Comparison of ENCODE assay signal across 1 cellular context in the genomic region with DNA sequence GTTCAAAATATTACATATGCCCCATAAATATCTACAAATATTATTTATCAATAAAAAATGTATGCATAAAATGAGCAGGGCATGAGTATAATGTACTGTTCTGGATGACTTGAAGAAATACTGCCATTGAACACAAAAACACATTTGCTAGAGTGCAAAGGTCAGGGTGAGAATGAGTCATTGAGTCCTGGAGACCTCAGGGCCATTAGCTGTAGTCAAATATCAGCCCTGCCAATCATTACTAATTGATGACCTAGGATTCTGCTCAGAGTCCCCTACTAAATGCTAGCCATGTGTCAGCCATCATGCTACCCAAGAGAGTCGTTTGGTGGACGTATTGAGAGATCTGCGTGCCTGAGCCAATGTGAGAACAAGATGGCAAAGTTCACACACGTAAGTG.
TF ChIP-seq lines count a peak whose summit lies in the region.

No MANE protein-coding gene starts in this region.

TF ChIP-seq in HepG2, 621 proteins besides CTCF, POLR2A, EP300 and RAD21 (continued from another document and continues in another):
- no peak for TF ChIP-seq ZNF652 (CRISPR knock-in tag; IDR thresholded peaks at IDR 0.05; ENCODE audit: borderline replicate concordance, low read depth)
- no peak for TF ChIP-seq ZNF7 (CRISPR knock-in tag; IDR thresholded peaks at IDR 0.05)
- TF ChIP-seq, protein P1, sequence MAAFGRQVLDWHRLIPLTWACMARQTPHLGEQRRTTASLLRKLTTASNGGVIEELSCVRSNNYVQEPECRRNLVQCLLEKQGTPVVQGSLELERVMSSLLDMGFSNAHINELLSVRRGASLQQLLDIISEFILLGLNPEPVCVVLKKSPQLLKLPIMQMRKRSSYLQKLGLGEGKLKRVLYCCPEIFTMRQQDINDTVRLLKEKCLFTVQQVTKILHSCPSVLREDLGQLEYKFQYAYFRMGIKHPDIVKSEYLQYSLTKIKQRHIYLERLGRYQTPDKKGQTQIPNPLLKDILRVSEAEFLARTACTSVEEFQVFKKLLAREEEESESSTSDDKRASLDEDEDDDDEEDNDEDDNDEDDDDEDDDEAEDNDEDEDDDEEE (CRISPR knock-in tag; IDR thresholded peaks at IDR 0.05): no peak
- TF ChIP-seq, protein P2, sequence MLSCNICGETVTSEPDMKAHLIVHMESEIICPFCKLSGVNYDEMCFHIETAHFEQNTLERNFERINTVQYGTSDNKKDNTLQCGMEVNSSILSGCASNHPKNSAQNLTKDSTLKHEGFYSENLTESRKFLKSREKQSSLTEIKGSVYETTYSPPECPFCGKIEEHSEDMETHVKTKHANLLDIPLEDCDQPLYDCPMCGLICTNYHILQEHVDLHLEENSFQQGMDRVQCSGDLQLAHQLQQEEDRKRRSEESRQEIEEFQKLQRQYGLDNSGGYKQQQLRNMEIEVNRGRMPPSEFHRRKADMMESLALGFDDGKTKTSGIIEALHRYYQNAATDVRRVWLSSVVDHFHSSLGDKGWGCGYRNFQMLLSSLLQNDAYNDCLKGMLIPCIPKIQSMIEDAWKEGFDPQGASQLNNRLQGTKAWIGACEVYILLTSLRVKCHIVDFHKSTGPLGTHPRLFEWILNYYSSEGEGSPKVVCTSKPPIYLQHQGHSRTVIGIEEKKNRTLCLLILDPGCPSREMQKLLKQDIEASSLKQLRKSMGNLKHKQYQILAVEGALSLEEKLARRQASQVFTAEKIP (CRISPR knock-in tag; IDR thresholded peaks at IDR 0.05; ENCODE audit: borderline replicate concordance): no peak
- TF ChIP-seq YY1 (IDR thresholded peaks at IDR 0.05; ENCODE audit: insufficient read depth, insufficient replicate concordance, low read depth, low read length): no peak
- no peak for TF ChIP-seq REPIN1 (CRISPR knock-in tag; IDR thresholded peaks at IDR 0.05; ENCODE audit: borderline replicate concordance, low read depth)
- TF ChIP-seq, protein P3, sequence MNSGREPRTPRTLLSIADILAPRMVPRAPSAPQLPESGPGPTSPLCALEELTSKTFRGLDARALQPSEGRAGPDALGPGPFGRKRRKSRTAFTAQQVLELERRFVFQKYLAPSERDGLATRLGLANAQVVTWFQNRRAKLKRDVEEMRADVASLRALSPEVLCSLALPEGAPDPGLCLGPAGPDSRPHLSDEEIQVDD (CRISPR knock-in tag; IDR thresholded peaks at IDR 0.05; ENCODE audit: borderline replicate concordance): no peak
- TF ChIP-seq, protein P4, sequence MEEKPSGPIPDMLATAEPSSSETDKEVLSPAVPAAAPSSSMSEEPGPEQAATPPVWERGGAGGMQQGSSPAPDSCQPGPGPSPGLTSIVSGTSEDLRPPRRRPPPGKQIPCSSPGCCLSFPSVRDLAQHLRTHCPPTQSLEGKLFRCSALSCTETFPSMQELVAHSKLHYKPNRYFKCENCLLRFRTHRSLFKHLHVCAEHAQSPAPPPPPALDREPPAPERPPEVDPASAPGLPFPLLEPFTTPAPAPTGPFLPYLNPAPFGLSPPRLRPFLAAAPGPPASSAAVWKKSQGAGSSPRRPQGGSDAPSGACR (CRISPR knock-in tag; IDR thresholded peaks at IDR 0.05): no peak
- no peak for TF ChIP-seq CAMTA2 (CRISPR knock-in tag; IDR thresholded peaks at IDR 0.05; ENCODE audit: borderline replicate concordance)
- TF ChIP-seq, protein P5, sequence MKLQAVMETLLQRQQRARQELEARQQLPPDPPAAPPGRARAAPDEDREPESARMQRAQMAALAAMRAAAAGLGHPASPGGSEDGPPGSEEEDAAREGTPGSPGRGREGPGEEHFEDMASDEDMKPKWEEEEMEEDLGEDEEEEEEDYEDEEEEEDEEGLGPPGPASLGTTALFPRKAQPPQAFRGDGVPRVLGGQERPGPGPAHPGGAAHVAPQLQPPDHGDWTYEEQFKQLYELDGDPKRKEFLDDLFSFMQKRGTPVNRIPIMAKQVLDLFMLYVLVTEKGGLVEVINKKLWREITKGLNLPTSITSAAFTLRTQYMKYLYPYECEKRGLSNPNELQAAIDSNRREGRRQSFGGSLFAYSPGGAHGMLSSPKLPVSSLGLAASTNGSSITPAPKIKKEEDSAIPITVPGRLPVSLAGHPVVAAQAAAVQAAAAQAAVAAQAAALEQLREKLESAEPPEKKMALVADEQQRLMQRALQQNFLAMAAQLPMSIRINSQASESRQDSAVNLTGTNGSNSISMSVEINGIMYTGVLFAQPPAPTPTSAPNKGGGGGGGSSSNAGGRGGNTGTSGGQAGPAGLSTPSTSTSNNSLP (IDR thresholded peaks at IDR 0.05; ENCODE audit: low read depth, low read length): peak; percentile 60
- no peak for TF ChIP-seq ZNF501 (CRISPR knock-in tag; IDR thresholded peaks at IDR 0.05)
- TF ChIP-seq, protein P6, sequence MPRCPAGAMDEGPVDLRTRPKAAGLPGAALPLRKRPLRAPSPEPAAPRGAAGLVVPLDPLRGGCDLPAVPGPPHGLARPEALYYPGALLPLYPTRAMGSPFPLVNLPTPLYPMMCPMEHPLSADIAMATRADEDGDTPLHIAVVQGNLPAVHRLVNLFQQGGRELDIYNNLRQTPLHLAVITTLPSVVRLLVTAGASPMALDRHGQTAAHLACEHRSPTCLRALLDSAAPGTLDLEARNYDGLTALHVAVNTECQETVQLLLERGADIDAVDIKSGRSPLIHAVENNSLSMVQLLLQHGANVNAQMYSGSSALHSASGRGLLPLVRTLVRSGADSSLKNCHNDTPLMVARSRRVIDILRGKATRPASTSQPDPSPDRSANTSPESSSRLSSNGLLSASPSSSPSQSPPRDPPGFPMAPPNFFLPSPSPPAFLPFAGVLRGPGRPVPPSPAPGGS (CRISPR knock-in tag; IDR thresholded peaks at IDR 0.05): no peak
- TF ChIP-seq SP4 (CRISPR knock-in tag; IDR thresholded peaks at IDR 0.05): no peak
- TF ChIP-seq, protein P7, sequence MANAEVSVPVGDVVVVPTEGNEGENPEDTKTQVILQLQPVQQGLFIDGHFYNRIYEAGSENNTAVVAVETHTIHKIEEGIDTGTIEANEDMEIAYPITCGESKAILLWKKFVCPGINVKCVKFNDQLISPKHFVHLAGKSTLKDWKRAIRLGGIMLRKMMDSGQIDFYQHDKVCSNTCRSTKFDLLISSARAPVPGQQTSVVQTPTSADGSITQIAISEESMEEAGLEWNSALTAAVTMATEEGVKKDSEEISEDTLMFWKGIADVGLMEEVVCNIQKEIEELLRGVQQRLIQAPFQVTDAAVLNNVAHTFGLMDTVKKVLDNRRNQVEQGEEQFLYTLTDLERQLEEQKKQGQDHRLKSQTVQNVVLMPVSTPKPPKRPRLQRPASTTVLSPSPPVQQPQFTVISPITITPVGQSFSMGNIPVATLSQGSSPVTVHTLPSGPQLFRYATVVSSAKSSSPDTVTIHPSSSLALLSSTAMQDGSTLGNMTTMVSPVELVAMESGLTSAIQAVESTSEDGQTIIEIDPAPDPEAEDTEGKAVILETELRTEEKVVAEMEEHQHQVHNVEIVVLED (CRISPR knock-in tag; IDR thresholded peaks at IDR 0.05; ENCODE audit: borderline replicate concordance): no peak
- TF ChIP-seq, protein P8, sequence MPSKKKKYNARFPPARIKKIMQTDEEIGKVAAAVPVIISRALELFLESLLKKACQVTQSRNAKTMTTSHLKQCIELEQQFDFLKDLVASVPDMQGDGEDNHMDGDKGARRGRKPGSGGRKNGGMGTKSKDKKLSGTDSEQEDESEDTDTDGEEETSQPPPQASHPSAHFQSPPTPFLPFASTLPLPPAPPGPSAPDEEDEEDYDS (CRISPR knock-in tag; IDR thresholded peaks at IDR 0.05): peak; percentile 12; the same call in 1 of the 2 replicates
- TF ChIP-seq ZMYM2 (CRISPR knock-in tag; IDR thresholded peaks at IDR 0.05): peak; percentile 58; the same call in 1 of the 2 replicates
- TF ChIP-seq, protein P9, sequence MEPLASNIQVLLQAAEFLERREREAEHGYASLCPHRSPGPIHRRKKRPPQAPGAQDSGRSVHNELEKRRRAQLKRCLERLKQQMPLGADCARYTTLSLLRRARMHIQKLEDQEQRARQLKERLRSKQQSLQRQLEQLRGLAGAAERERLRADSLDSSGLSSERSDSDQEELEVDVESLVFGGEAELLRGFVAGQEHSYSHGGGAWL (CRISPR knock-in tag; IDR thresholded peaks at IDR 0.05): no peak
- TF ChIP-seq, protein P10, sequence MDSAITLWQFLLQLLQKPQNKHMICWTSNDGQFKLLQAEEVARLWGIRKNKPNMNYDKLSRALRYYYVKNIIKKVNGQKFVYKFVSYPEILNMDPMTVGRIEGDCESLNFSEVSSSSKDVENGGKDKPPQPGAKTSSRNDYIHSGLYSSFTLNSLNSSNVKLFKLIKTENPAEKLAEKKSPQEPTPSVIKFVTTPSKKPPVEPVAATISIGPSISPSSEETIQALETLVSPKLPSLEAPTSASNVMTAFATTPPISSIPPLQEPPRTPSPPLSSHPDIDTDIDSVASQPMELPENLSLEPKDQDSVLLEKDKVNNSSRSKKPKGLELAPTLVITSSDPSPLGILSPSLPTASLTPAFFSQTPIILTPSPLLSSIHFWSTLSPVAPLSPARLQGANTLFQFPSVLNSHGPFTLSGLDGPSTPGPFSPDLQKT (CRISPR knock-in tag; IDR thresholded peaks at IDR 0.05; ENCODE audit: borderline replicate concordance): no peak
- TF ChIP-seq, protein P11, sequence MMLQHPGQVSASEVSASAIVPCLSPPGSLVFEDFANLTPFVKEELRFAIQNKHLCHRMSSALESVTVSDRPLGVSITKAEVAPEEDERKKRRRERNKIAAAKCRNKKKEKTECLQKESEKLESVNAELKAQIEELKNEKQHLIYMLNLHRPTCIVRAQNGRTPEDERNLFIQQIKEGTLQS (CRISPR knock-in tag; IDR thresholded peaks at IDR 0.05): peak; percentile 89
- no peak for TF ChIP-seq TSC22D2 (CRISPR knock-in tag; IDR thresholded peaks at IDR 0.05; ENCODE audit: borderline replicate concordance)
- no peak for TF ChIP-seq ZNF567 (CRISPR knock-in tag; IDR thresholded peaks at IDR 0.05; ENCODE audit: borderline replicate concordance)
- TF ChIP-seq SRY (CRISPR knock-in tag; IDR thresholded peaks at IDR 0.05): no peak
- TF ChIP-seq MEF2D (CRISPR knock-in tag; IDR thresholded peaks at IDR 0.05): peak; percentile 63; the same call in 1 of the 2 replicates
- TF ChIP-seq ZNF616 (CRISPR knock-in tag; IDR thresholded peaks at IDR 0.05; ENCODE audit: low read depth): no peak
- no peak for TF ChIP-seq NFKB2 (CRISPR knock-in tag; IDR thresholded peaks at IDR 0.05; ENCODE audit: borderline replicate concordance)
- TF ChIP-seq MZF1 (CRISPR knock-in tag; IDR thresholded peaks at IDR 0.05; ENCODE audit: borderline replicate concordance): no peak
- TF ChIP-seq, protein P12, sequence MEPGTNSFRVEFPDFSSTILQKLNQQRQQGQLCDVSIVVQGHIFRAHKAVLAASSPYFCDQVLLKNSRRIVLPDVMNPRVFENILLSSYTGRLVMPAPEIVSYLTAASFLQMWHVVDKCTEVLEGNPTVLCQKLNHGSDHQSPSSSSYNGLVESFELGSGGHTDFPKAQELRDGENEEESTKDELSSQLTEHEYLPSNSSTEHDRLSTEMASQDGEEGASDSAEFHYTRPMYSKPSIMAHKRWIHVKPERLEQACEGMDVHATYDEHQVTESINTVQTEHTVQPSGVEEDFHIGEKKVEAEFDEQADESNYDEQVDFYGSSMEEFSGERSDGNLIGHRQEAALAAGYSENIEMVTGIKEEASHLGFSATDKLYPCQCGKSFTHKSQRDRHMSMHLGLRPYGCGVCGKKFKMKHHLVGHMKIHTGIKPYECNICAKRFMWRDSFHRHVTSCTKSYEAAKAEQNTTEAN (CRISPR knock-in tag; conservative IDR thresholded peaks at IDR 0.05): no peak
- TF ChIP-seq ATRX (CRISPR knock-in tag; IDR thresholded peaks at IDR 0.05; ENCODE audit: borderline replicate concordance): no peak
- TF ChIP-seq, protein P13, sequence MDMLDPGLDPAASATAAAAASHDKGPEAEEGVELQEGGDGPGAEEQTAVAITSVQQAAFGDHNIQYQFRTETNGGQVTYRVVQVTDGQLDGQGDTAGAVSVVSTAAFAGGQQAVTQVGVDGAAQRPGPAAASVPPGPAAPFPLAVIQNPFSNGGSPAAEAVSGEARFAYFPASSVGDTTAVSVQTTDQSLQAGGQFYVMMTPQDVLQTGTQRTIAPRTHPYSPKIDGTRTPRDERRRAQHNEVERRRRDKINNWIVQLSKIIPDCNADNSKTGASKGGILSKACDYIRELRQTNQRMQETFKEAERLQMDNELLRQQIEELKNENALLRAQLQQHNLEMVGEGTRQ (IDR thresholded peaks at IDR 0.05; ENCODE audit: low read depth, low read length): no peak
- TF ChIP-seq, protein P13 (CRISPR knock-in tag; IDR thresholded peaks at IDR 0.05; ENCODE audit: borderline replicate concordance): no peak
- TF ChIP-seq GATAD2A (CRISPR knock-in tag; IDR thresholded peaks at IDR 0.05): peak; percentile 72
- TF ChIP-seq RXRB (CRISPR knock-in tag; IDR thresholded peaks at IDR 0.05; ENCODE audit: borderline replicate concordance): peak; percentile 66
- no peak for TF ChIP-seq NFKBIZ (CRISPR knock-in tag; IDR thresholded peaks at IDR 0.05)
- TF ChIP-seq DR1 (CRISPR knock-in tag; IDR thresholded peaks at IDR 0.05): no peak
- no peak for TF ChIP-seq ZNF569 (CRISPR knock-in tag; IDR thresholded peaks at IDR 0.05; ENCODE audit: borderline replicate concordance)
- no peak for TF ChIP-seq SMYD3 (CRISPR knock-in tag; IDR thresholded peaks at IDR 0.05)
- TF ChIP-seq GATA4 (IDR thresholded peaks at IDR 0.05; ENCODE audit: borderline replicate concordance, low read depth): no peak
- TF ChIP-seq ONECUT2 (CRISPR knock-in tag; IDR thresholded peaks at IDR 0.05): 0 out of 2 replicates have a peak, but pooled peaks have one; percentile 5
- no peak for TF ChIP-seq ZNF383 (CRISPR knock-in tag; IDR thresholded peaks at IDR 0.05; ENCODE audit: borderline replicate concordance)
- TF ChIP-seq SCMH1 (CRISPR knock-in tag; IDR thresholded peaks at IDR 0.05; ENCODE audit: borderline replicate concordance): no peak
- no peak for TF ChIP-seq SOX13 (IDR thresholded peaks at IDR 0.05)
- peak in 1 of 2 experiments; percentile 54; a peak in 1 of 4 replicates for TF ChIP-seq SOX13 (CRISPR knock-in tag; conservative IDR thresholded peaks at IDR 0.05 in 1 of 2, IDR thresholded peaks at IDR 0.05 in 1 of 2)
- no peak for TF ChIP-seq CEBPB (IDR thresholded peaks at IDR 0.05; ENCODE audit: borderline replicate concordance, low read depth, low read length)
- TF ChIP-seq HOXA5 (CRISPR knock-in tag; IDR thresholded peaks at IDR 0.05): no peak
- no peak for TF ChIP-seq ZNF121 (CRISPR knock-in tag; IDR thresholded peaks at IDR 0.05)
- TF ChIP-seq ZFP41 (CRISPR knock-in tag; IDR thresholded peaks at IDR 0.05; ENCODE audit: borderline replicate concordance): no peak
- no peak for TF ChIP-seq ZNF251 (CRISPR knock-in tag; IDR thresholded peaks at IDR 0.05)
- TF ChIP-seq ETV5 (CRISPR knock-in tag; IDR thresholded peaks at IDR 0.05; ENCODE audit: borderline replicate concordance): no peak
- TF ChIP-seq BCL6 (CRISPR knock-in tag; IDR thresholded peaks at IDR 0.05): peak; percentile 76
- no peak for TF ChIP-seq ZSCAN12 (CRISPR knock-in tag; IDR thresholded peaks at IDR 0.05)
- TF ChIP-seq BRCA1 (CRISPR knock-in tag; IDR thresholded peaks at IDR 0.05): no peak
- no peak for TF ChIP-seq RARG (CRISPR knock-in tag; IDR thresholded peaks at IDR 0.05; ENCODE audit: low read depth)
- TF ChIP-seq NONO (IDR thresholded peaks at IDR 0.05): no peak
- no peak for TF ChIP-seq NONO (CRISPR knock-in tag; conservative IDR thresholded peaks at IDR 0.05)
- TF ChIP-seq, protein P14, sequence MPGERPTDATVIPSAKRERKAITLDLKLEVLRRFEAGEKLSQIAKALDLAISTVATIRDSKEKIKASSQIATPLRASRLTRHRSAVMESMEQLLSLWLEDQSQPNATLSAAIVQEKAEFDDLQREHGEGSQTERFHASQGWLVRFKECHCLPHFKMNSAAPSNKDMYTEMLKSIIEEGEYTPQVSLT (CRISPR knock-in tag; IDR thresholded peaks at IDR 0.05; ENCODE audit: borderline replicate concordance, low read depth): no peak
